Comparison of ENCODE assay signal across 22 cellular contexts in genomic region chr12:100871335-100871734, GRCh38.
"Had no signal": no experiment of that assay in that cellular context is flagged by ENCODE, and none has a peak within 500 bp of the region (broad histone marks: within the 10 kb centered on the region; RNA-seq: fewer than 3 reads in every experiment).

No MANE protein-coding gene starts in this region.

- H3K27ac ChIP-seq: coronary artery, esophagus muscularis mucosa, foreskin keratinocyte, gastroesophageal sphincter, heart left ventricle, hepatocyte, left lung, lower lobe of right lung had no signal

- H3K4me1 Mint-ChIP-seq: immature natural killer cell; mesothelial cell of epicardium; naive B cell; naive thymus-derived CD8-positive, alpha-beta T cell had no signal

- H3K4me1 ChIP-seq: esophagus muscularis mucosa, gastroesophageal sphincter, heart left ventricle, left lung, lower lobe of right lung had no signal

- H3K9me3 ChIP-seq: lower lobe of right lung had no signal

- H3K4me3 ChIP-seq: coronary artery, dorsolateral prefrontal cortex, esophagus muscularis mucosa, gastroesophageal sphincter, heart left ventricle, hepatocyte, left lung, lower lobe of right lung had no signal

- H2AFZ ChIP-seq: hepatocyte had no signal

- H3K36me3 Mint-ChIP-seq: mesothelial cell of epicardium had no signal

- H3K4me2 ChIP-seq: hepatocyte had no signal

- H3K79me2 ChIP-seq: hepatocyte had no signal

- H3K36me3 ChIP-seq: esophagus muscularis mucosa, gastroesophageal sphincter, heart left ventricle, left lung, lower lobe of right lung had no signal

- DNase-seq: dermis blood vessel endothelial cell; effector CD4-positive, alpha-beta T cell; effector memory CD4-positive, alpha-beta T cell; foreskin keratinocyte; heart left ventricle; hypothalamus; immature natural killer cell; islet precursor cell; kidney; kidney glomerular epithelial cell; left lung; left ventricle myocardium superior; lower lobe of right lung; mesenchymal stem cell; naive B cell; naive thymus-derived CD8-positive, alpha-beta T cell had no signal

- H3K4me3 Mint-ChIP-seq: immature natural killer cell; mesothelial cell of epicardium; naive B cell; naive thymus-derived CD8-positive, alpha-beta T cell had no signal

- ATAC-seq: foreskin keratinocyte; gastroesophageal sphincter; heart left ventricle; left lung; left ventricle myocardium superior; lower lobe of right lung; naive thymus-derived CD8-positive, alpha-beta T cell had no signal

- H3K27me3 ChIP-seq: dorsolateral prefrontal cortex, esophagus muscularis mucosa, foreskin keratinocyte, gastroesophageal sphincter, heart left ventricle, hepatocyte, left lung had no signal
